ENCODE assay signal across 12 cellular contexts in genomic region chr5:96114736-96115466, GRCh38.
DNase-seq lines count a peak whose midpoint lies in the region; ATAC-seq and TF ChIP-seq lines count a peak whose summit lies in the region.
"Had no signal": no experiment of that assay in that cellular context is flagged by ENCODE, and none has a peak within 500 bp of the region (broad histone marks: within the 10 kb centered on the region; RNA-seq: fewer than 3 reads in every experiment).

No MANE protein-coding gene starts in this region.

- DNase-seq in EH (ENCODE audit: low read depth) = peak; percentile 71
- peak; percentile 20 for DNase-seq in HFF-Myc (ENCODE audit: extremely low read depth, low read depth)
- DNase-seq in amniotic epithelial cell (ENCODE audit: low read depth) = peak; percentile 59
- peak; percentile 77 to 90 for DNase-seq in foreskin keratinocyte
- DNase-seq in activated effector memory CD4-positive, alpha-beta T cell treated with Interleukin-2 at 50 U/mL for 16 hours = no peak
- no peak for DNase-seq in NCI-H510A treated with DMSO at 0.1 percent for 48 hours (lab: John Stamatoyannopoulos, UW)
- no peak for DNase-seq in chondrocyte (ENCODE audit: low spot score)
- DNase-seq: adrenal gland, mesendoderm, NCI-H1694 treated with DMSO at 0.1 percent for 48 hours, testis had no signal

- no peak overlapping the region for H3K4me3 ChIP-seq in HFF-Myc (replicated peaks; ENCODE audit: low read depth, low read length)
- H3K4me3 ChIP-seq: adrenal gland, testis had no signal

- H3K4me1 ChIP-seq in foreskin keratinocyte = peaks cover 51% of the 10 kb centered on the region
- H3K4me1 ChIP-seq: adrenal gland, testis had no signal

- H3K27ac Mint-ChIP-seq in chondrocyte (ENCODE audit: unreplicated experiment) = no peak overlapping the region

- peak; percentile 51 for ATAC-seq in foreskin keratinocyte
- no peak for ATAC-seq in HG03521 (IDR thresholded peaks at IDR 0.05; ENCODE audit: unreplicated experiment)

- H3K27me3 Mint-ChIP-seq in chondrocyte (ENCODE audit: low read depth) = no peaks in the 10 kb centered on the region

- no peaks in the 10 kb centered on the region for H3K27me3 ChIP-seq in foreskin keratinocyte
- H3K27me3 ChIP-seq: adrenal gland, testis had no signal

- peaks cover 14% of the 10 kb centered on the region for H3K4me1 Mint-ChIP-seq in chondrocyte (ENCODE audit: low read depth)

- H3K4me3 Mint-ChIP-seq in chondrocyte (ENCODE audit: unreplicated experiment) = no peak overlapping the region

- H3K27ac ChIP-seq in foreskin keratinocyte = peak overlapping the region; percentile 93
- H3K27ac ChIP-seq: adrenal gland, testis had no signal

- TF ChIP-seq CTCF in HFF-Myc (IDR thresholded peaks at IDR 0.05; ENCODE audit: low read depth, low read length, missing control alignments) = no peak
- no peak for TF ChIP-seq CTCF in foreskin keratinocyte (conservative IDR thresholded peaks at IDR 0.05)
- TF ChIP-seq CTCF in chondrocyte (IDR thresholded peaks at IDR 0.05) = no peak

- H3K36me3 Mint-ChIP-seq in chondrocyte (ENCODE audit: low read depth) = no peaks in the 10 kb centered on the region

- no peaks in the 10 kb centered on the region for H3K9me3 Mint-ChIP-seq in chondrocyte (ENCODE audit: low read depth)

Comparison
In these comparisons a context has a peak if more than half of its experiments do, and no peak if none do; other contexts are left out.
1. DNase-seq: peak in EH (single experiment), HFF-Myc (single experiment), amniotic epithelial cell (single experiment) and foreskin keratinocyte (2 of 2); none in activated effector memory CD4-positive, alpha-beta T cell treated with Interleukin-2 at 50 U/mL for 16 hours (single experiment), NCI-H510A treated with DMSO at 0.1 percent for 48 hours (single experiment) and chondrocyte (single experiment).